Comparison of ENCODE assay signal across 1 cellular context in the genomic region with DNA sequence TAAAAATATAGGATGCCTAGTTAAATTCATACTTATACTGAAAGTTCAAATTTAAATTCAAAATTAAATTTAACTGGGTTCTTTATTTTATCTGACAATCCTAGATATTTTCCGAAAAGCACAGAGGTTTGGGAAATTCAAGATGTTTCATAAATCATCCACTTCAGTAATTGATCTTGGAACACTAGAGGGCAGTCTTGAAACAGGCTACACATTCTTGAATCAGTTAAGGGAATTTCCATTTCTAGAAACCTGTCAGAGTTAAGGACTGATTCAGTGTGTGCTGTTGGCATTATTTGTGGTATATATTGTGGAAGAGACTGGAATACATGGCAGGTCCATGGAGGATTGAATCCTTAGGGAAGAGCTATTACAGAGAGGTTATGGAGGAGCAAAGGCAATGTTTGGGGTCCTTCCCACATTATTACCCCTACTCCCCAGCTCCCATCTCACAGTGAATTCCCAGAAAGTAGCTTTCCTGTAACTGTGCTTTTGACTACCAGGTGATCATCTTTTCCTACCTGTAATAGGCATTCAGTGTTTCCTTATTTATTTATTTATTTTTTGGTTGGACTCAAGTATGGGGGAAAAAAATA.
TF ChIP-seq lines count a peak whose summit lies in the region.

No MANE protein-coding gene starts in this region.

TF ChIP-seq in GM12878, 131 proteins besides CTCF, POLR2A, EP300 and RAD21 (continued from another document):
- TF ChIP-seq, protein P1, sequence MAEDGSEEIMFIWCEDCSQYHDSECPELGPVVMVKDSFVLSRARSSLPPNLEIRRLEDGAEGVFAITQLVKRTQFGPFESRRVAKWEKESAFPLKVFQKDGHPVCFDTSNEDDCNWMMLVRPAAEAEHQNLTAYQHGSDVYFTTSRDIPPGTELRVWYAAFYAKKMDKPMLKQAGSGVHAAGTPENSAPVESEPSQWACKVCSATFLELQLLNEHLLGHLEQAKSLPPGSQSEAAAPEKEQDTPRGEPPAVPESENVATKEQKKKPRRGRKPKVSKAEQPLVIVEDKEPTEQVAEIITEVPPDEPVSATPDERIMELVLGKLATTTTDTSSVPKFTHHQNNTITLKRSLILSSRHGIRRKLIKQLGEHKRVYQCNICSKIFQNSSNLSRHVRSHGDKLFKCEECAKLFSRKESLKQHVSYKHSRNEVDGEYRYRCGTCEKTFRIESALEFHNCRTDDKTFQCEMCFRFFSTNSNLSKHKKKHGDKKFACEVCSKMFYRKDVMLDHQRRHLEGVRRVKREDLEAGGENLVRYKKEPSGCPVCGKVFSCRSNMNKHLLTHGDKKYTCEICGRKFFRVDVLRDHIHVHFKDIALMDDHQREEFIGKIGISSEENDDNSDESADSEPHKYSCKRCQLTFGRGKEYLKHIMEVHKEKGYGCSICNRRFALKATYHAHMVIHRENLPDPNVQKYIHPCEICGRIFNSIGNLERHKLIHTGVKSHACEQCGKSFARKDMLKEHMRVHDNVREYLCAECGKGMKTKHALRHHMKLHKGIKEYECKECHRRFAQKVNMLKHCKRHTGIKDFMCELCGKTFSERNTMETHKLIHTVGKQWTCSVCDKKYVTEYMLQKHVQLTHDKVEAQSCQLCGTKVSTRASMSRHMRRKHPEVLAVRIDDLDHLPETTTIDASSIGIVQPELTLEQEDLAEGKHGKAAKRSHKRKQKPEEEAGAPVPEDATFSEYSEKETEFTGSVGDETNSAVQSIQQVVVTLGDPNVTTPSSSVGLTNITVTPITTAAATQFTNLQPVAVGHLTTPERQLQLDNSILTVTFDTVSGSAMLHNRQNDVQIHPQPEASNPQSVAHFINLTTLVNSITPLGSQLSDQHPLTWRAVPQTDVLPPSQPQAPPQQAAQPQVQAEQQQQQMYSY (CRISPR knock-in tag; IDR thresholded peaks at IDR 0.05): no peak
- TF ChIP-seq, protein P2, sequence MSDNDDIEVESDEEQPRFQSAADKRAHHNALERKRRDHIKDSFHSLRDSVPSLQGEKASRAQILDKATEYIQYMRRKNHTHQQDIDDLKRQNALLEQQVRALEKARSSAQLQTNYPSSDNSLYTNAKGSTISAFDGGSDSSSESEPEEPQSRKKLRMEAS (IDR thresholded peaks at IDR 0.05; ENCODE audit: low read depth, low read length): no peak
- peak; percentile 83; the same call in 1 of the 2 replicates for TF ChIP-seq SMC3 (IDR thresholded peaks at IDR 0.05; ENCODE audit: borderline replicate concordance, low read length)
- no peak for TF ChIP-seq KLF5 (IDR thresholded peaks at IDR 0.05; ENCODE audit: partially characterized antibody)
- TF ChIP-seq MXI1 (IDR thresholded peaks at IDR 0.05; ENCODE audit: low read depth, low read length): no peak
- TF ChIP-seq, protein P3, sequence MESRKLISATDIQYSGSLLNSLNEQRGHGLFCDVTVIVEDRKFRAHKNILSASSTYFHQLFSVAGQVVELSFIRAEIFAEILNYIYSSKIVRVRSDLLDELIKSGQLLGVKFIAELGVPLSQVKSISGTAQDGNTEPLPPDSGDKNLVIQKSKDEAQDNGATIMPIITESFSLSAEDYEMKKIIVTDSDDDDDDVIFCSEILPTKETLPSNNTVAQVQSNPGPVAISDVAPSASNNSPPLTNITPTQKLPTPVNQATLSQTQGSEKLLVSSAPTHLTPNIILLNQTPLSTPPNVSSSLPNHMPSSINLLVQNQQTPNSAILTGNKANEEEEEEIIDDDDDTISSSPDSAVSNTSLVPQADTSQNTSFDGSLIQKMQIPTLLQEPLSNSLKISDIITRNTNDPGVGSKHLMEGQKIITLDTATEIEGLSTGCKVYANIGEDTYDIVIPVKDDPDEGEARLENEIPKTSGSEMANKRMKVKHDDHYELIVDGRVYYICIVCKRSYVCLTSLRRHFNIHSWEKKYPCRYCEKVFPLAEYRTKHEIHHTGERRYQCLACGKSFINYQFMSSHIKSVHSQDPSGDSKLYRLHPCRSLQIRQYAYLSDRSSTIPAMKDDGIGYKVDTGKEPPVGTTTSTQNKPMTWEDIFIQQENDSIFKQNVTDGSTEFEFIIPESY (IDR thresholded peaks at IDR 0.05): no peak
- no peak for TF ChIP-seq FOS (IDR thresholded peaks at IDR 0.05; ENCODE audit: borderline replicate concordance, extremely low read depth, insufficient read length)
- TF ChIP-seq, protein P4, sequence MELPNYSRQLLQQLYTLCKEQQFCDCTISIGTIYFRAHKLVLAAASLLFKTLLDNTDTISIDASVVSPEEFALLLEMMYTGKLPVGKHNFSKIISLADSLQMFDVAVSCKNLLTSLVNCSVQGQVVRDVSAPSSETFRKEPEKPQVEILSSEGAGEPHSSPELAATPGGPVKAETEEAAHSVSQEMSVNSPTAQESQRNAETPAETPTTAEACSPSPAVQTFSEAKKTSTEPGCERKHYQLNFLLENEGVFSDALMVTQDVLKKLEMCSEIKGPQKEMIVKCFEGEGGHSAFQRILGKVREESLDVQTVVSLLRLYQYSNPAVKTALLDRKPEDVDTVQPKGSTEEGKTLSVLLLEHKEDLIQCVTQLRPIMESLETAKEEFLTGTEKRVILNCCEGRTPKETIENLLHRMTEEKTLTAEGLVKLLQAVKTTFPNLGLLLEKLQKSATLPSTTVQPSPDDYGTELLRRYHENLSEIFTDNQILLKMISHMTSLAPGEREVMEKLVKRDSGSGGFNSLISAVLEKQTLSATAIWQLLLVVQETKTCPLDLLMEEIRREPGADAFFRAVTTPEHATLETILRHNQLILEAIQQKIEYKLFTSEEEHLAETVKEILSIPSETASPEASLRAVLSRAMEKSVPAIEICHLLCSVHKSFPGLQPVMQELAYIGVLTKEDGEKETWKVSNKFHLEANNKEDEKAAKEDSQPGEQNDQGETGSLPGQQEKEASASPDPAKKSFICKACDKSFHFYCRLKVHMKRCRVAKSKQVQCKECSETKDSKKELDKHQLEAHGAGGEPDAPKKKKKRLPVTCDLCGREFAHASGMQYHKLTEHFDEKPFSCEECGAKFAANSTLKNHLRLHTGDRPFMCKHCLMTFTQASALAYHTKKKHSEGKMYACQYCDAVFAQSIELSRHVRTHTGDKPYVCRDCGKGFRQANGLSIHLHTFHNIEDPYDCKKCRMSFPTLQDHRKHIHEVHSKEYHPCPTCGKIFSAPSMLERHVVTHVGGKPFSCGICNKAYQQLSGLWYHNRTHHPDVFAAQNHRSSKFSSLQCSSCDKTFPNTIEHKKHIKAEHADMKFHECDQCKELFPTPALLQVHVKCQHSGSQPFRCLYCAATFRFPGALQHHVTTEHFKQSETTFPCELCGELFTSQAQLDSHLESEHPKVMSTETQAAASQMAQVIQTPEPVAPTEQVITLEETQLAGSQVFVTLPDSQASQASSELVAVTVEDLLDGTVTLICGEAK (IDR thresholded peaks at IDR 0.05; ENCODE audit: borderline replicate concordance): no peak
- no peak for TF ChIP-seq MTA3 (IDR thresholded peaks at IDR 0.05; ENCODE audit: borderline replicate concordance, low read length)
- no peak for TF ChIP-seq ZNF207 (IDR thresholded peaks at IDR 0.05; ENCODE audit: borderline replicate concordance)
- TF ChIP-seq RB1 (IDR thresholded peaks at IDR 0.05; ENCODE audit: borderline replicate concordance): peak; percentile 46; the same call in 1 of the 2 replicates
- no peak for TF ChIP-seq CREM (IDR thresholded peaks at IDR 0.05; ENCODE audit: low read depth)
- TF ChIP-seq SIX5 (IDR thresholded peaks at IDR 0.05; ENCODE audit: low read depth, low read length, severe bottlenecking): no peak
- no peak for TF ChIP-seq LARP7 (IDR thresholded peaks at IDR 0.05)
- TF ChIP-seq, protein P5, sequence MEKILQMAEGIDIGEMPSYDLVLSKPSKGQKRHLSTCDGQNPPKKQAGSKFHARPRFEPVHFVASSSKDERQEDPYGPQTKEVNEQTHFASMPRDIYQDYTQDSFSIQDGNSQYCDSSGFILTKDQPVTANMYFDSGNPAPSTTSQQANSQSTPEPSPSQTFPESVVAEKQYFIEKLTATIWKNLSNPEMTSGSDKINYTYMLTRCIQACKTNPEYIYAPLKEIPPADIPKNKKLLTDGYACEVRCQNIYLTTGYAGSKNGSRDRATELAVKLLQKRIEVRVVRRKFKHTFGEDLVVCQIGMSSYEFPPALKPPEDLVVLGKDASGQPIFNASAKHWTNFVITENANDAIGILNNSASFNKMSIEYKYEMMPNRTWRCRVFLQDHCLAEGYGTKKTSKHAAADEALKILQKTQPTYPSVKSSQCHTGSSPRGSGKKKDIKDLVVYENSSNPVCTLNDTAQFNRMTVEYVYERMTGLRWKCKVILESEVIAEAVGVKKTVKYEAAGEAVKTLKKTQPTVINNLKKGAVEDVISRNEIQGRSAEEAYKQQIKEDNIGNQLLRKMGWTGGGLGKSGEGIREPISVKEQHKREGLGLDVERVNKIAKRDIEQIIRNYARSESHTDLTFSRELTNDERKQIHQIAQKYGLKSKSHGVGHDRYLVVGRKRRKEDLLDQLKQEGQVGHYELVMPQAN (conservative IDR thresholded peaks at IDR 0.05): no peak
- no peak for TF ChIP-seq STAT3 (IDR thresholded peaks at IDR 0.05; ENCODE audit: low read depth, low read length)
- no peak for TF ChIP-seq SRF (IDR thresholded peaks at IDR 0.05; ENCODE audit: low read depth in 2 of 2, low read length in 2 of 2)
- no peak for TF ChIP-seq HDGF (IDR thresholded peaks at IDR 0.05)
- TF ChIP-seq NFYA (IDR thresholded peaks at IDR 0.05; ENCODE audit: borderline replicate concordance, low read depth, low read length): no peak
- peak; percentile 28; the same call in 1 of the 2 replicates for TF ChIP-seq IKZF1 (conservative IDR thresholded peaks at IDR 0.05)
- 0 out of 3 replicates have a peak, but pooled peaks have one; percentile 13 for TF ChIP-seq POU2F2 (IDR thresholded peaks at IDR 0.05; ENCODE audit: borderline replicate concordance, low read depth, low read length)
- no peak for TF ChIP-seq ZSCAN29 (IDR thresholded peaks at IDR 0.05)
- TF ChIP-seq, protein P6, sequence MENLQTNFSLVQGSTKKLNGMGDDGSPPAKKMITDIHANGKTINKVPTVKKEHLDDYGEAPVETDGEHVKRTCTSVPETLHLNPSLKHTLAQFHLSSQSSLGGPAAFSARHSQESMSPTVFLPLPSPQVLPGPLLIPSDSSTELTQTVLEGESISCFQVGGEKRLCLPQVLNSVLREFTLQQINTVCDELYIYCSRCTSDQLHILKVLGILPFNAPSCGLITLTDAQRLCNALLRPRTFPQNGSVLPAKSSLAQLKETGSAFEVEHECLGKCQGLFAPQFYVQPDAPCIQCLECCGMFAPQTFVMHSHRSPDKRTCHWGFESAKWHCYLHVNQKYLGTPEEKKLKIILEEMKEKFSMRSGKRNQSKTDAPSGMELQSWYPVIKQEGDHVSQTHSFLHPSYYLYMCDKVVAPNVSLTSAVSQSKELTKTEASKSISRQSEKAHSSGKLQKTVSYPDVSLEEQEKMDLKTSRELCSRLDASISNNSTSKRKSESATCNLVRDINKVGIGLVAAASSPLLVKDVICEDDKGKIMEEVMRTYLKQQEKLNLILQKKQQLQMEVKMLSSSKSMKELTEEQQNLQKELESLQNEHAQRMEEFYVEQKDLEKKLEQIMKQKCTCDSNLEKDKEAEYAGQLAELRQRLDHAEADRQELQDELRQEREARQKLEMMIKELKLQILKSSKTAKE (IDR thresholded peaks at IDR 0.05; ENCODE audit: low read depth, poor library complexity, severe bottlenecking): no peak
- TF ChIP-seq DPF2 (IDR thresholded peaks at IDR 0.05): no peak
- TF ChIP-seq RELA (IDR thresholded peaks at IDR 0.05; ENCODE audit: borderline replicate concordance, partially characterized antibody): peak; percentile 91
